Comparison of ENCODE assay signal across 8 cellular contexts in the genomic region with DNA sequence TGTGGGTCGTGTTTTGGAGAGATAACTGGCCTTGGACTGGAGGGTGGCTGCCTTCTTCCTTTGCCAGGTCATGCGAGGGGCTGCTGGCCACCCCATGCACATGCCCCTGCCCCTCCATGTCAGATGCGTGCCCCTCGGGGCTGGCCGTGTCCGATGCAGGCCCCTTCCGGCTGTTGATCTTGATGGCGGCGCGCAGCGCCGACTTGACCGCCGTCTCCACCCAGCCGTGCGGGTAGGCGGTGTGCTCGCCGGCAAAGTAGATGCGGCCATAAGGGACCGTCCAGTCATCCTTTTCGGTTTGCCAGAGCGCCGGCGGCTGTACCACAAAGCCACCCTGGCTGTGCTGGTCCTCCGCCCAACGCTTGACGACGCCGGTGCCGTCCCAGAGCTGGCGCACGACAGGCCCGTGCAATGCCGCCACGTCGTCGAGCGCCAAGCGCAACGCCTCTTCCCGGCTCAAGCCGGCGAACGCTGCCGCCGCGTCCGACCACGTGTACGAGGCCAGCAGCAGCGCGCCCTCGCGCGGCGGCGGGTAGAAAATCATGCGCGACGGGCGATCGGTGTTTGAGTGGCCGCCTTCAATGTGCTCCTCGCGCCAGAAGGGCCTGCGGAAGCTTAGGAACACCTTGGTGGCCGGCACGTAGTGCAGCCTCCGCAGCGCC. TPM values are rescaled to one million over a fixed set of nuclear protein-coding genes. Genes with fewer than 3 reads are reported as not detected.
DNase-seq lines count a peak whose midpoint lies in the region; ATAC-seq and TF ChIP-seq lines count a peak whose summit lies in the region.

No MANE protein-coding gene starts in this region.

- H3K36me3 ChIP-seq in A673 (ENCODE audit: insufficient read depth, low read length, poor library complexity, severe bottlenecking) (no peaks in the 10 kb centered on the region), right lobe of liver (peaks cover 0 to 13% (median 2%) of the 10 kb centered on the region in 4 donors)

- no peaks in the 10 kb centered on the region for H3K36me3 Mint-ChIP-seq in dendritic cell treated with granulocyte-macrophage colony-stimulating factor and Interleukin-4, amounts not matched to agents 40 ng/mL and 50 ng/mL, for 4 days (ENCODE audit: low read depth)

- H3K4me1 Mint-ChIP-seq in dendritic cell treated with granulocyte-macrophage colony-stimulating factor and Interleukin-4, amounts not matched to agents 40 ng/mL and 50 ng/mL, for 4 days (ENCODE audit: low read depth) = peaks cover 81% of the 10 kb centered on the region

- no peak for TF ChIP-seq POLR2A in right lobe of liver (IDR thresholded peaks at IDR 0.05)

- intact Hi-C loops in A673 (cut with micrococcal nuclease; ENCODE audit: unreplicated experiment) (no loop called here), right lobe of liver (cut with DNase I) (no loop called here)
- intact Hi-C loops in dendritic cell treated with granulocyte-macrophage colony-stimulating factor and Interleukin-4, amounts not matched to agents 40 ng/mL and 50 ng/mL, for 4 days (cut with micrococcal nuclease) = loop anchor here (5.0 kb wide), 1 partner anchor 37 kb away; a partner anchor contains a TSS

- DNase-seq in A673 (ENCODE audit: low spot score) (peak; percentile 85), HFF-Myc (ENCODE audit: extremely low read depth, low read depth) (no peak), right lobe of liver (peak; percentile 59 to 80 (median 66)), NCI-H510A (lab: John Stamatoyannopoulos, UW) (no peak)
- peak; percentile 74 to 76 for DNase-seq in activated CD4-positive, alpha-beta T cell treated with anti-CD3 and anti-CD28 coated beads for 4 hours
- peak in 2 of 3 experiments; percentile 54 to 74 for DNase-seq in stimulated activated CD4-positive, alpha-beta T cell treated with anti-CD3 and anti-CD28 coated beads, TNF-alpha, amount 100 ng/mL, for 24 hours (ENCODE audit: low read depth in 3 of 3)

- WGBS in right lobe of liver (ENCODE audit: insufficient coverage, low coverage, low lambda C conversion rate, missing lambda C conversion rate) = 86% methylated on average over 12 of the region's 71 CpGs

- H3K4me3 ChIP-seq in A673 (ENCODE audit: low read depth, low read length, poor library complexity, severe bottlenecking) (peak overlapping the region; percentile 20), HFF-Myc (replicated peaks; ENCODE audit: low read depth, low read length) (no peak overlapping the region), right lobe of liver (no peak overlapping the region)

- H3K4me3 Mint-ChIP-seq in dendritic cell treated with granulocyte-macrophage colony-stimulating factor and Interleukin-4, amounts not matched to agents 40 ng/mL and 50 ng/mL, for 4 days = peak overlapping the region; percentile 64

- H3K27ac Mint-ChIP-seq in dendritic cell treated with granulocyte-macrophage colony-stimulating factor and Interleukin-4, amounts not matched to agents 40 ng/mL and 50 ng/mL, for 4 days = no peak overlapping the region

- H3K27ac ChIP-seq in A673 (ENCODE audit: low read depth, low read length, poor library complexity, severe bottlenecking) (no peak overlapping the region), right lobe of liver (no peak overlapping the region)

- TF ChIP-seq CTCF in A673 (conservative IDR thresholded peaks at IDR 0.05; ENCODE audit: low read depth, low read length) (peak; percentile 88), HFF-Myc (IDR thresholded peaks at IDR 0.05; ENCODE audit: low read depth, low read length, missing control alignments) (peak; percentile 66), right lobe of liver (IDR thresholded peaks at IDR 0.05) (peak; percentile 34 to 80 (median 58))

- H3K27me3 ChIP-seq in A673 (replicated peaks; ENCODE audit: insufficient read depth, low read depth, low read length, poor library complexity) = no peaks in the 10 kb centered on the region
- no peaks in the 10 kb centered on the region for H3K27me3 ChIP-seq in right lobe of liver

- H3K9me3 Mint-ChIP-seq in dendritic cell treated with granulocyte-macrophage colony-stimulating factor and Interleukin-4, amounts not matched to agents 40 ng/mL and 50 ng/mL, for 4 days = no peaks in the 10 kb centered on the region

- BruUV-seq in A673 (replicated peaks; lab: Mats Ljungman, UMichigan) = no TSS peak

- H3K9me3 ChIP-seq in A673 (ENCODE audit: low read depth, low read length, poor library complexity, severe bottlenecking) (no peaks in the 10 kb centered on the region), right lobe of liver (no peaks in the 10 kb centered on the region)

- H3K4me1 ChIP-seq in A673 (ENCODE audit: insufficient read depth, low read length, poor library complexity, severe bottlenecking) (no peaks in the 10 kb centered on the region), right lobe of liver (peaks cover 0 to 7% (median 0%) of the 10 kb centered on the region in 4 donors)

- POLR2A ChIA-PET in A673 (lab: Charles Lee; ENCODE audit: low non-redundant PET) = no interaction called here

- H3K27me3 Mint-ChIP-seq in dendritic cell treated with granulocyte-macrophage colony-stimulating factor and Interleukin-4, amounts not matched to agents 40 ng/mL and 50 ng/mL, for 4 days = peaks cover 6% of the 10 kb centered on the region

- CTCF ChIA-PET in A673 (lab: Charles Lee) = interaction anchor here (0.9 kb wide), 1 partner anchor 18 kb away, joined by 3 read pairs; no protein-coding TSS in a partner anchor

- peak; percentile 50 to 81 (median 59) for ATAC-seq in right lobe of liver
- ATAC-seq in HG02840 (IDR thresholded peaks at IDR 0.05; ENCODE audit: low FRiP score, unreplicated experiment) = no peak

RNA-seq across cellular contexts. Expression of a gene that starts 6.9 kb away (rescaled TPM):
- total RNA-seq in A673 (2021) (1.3 TPM in 2 replicates), right lobe of liver (1 to 10 TPM in 2 of 6 experiments, under 1 TPM in 1, not detected in 3; 0.56 to 4.2 (median 1.0) TPM)

RNA-seq across cellular contexts. Expression of a gene that starts 12.3 kb away (rescaled TPM):
- total RNA-seq in A673 (2021) = 35.1 and 40.0 TPM in 2 replicates
- total RNA-seq in right lobe of liver = 10 to 100 TPM; 12.6 to 38.1 (median 27.8) TPM

RNA-seq across cellular contexts. Expression of a gene that starts 12.7 kb away (rescaled TPM):
- total RNA-seq in A673 (2021) (80.3 and 81.5 TPM in 2 replicates), right lobe of liver (10 to 100 TPM; 18.2 to 27.0 (median 22.4) TPM)

RNA-seq across cellular contexts. Expression of a gene that starts 22.4 kb away (rescaled TPM):
- total RNA-seq in A673 (2021) (122 and 130 TPM in 2 replicates), right lobe of liver (10 to 100 TPM; 21.0 to 37.5 (median 27.9) TPM)

RNA-seq across cellular contexts. Expression of a gene that starts 38.9 kb away (rescaled TPM):
- 331 and 356 TPM in 2 replicates for total RNA-seq in A673 (2021)
- total RNA-seq in right lobe of liver = 10 to 100 TPM; 44.4 to 93.0 (median 69.6) TPM

Comparison
In these comparisons a context has a peak if more than half of its experiments do, and no peak if none do; other contexts are left out.
1. DNase-seq: peak in A673 (single experiment), activated CD4-positive, alpha-beta T cell treated with anti-CD3 and anti-CD28 coated beads for 4 hours (2 of 2), right lobe of liver (3 of 3) and stimulated activated CD4-positive, alpha-beta T cell treated with anti-CD3 and anti-CD28 coated beads, TNF-alpha, amount 100 ng/mL, for 24 hours (2 of 3); none in HFF-Myc (single experiment) and NCI-H510A (single experiment).
2. Peak in every context shown above with its lines, with median percentiles within 50 percentile points of each other: CTCF ChIP-seq.